In the genomic region with DNA sequence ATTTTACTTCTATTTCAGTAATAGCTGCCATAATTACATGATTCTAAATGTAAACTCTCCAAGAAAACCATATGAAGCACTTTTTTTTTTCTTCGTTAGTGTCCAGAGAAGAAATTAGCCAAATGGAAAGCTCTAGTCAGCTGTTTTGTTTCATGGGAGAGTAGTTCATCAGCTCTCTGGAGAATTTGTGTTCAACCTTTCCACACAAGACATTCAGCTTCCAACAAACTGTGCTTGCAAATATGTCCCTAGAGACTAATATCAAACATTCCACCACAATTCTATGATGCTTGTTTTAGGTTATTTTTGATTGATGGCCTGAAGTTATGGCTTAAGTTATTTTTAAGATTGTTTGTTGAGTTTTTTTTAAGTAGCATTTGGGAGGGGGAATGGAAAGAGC, we compare ENCODE assay signal across 29 cellular contexts. TPM values are rescaled to one million over a fixed set of nuclear protein-coding genes. Genes with fewer than 3 reads are reported as not detected.
"Had no signal": no experiment of that assay in that cellular context is flagged by ENCODE, and none has a peak within 500 bp of the region (broad histone marks: within the 10 kb centered on the region; RNA-seq: fewer than 3 reads in every experiment).

No MANE protein-coding gene starts in this region.

- H3K27ac ChIP-seq: epithelial cell of prostate, hepatocyte, prostate gland, right atrium auricular region, sigmoid colon, skin epidermis, spleen, vagina had no signal

- H3K36me3 ChIP-seq: gastrocnemius medialis, prostate gland, right atrium auricular region, sigmoid colon, spleen, vagina had no signal

- H3K9me3 ChIP-seq: gastrocnemius medialis, prostate gland, right atrium auricular region, sigmoid colon, spleen, vagina had no signal

- H3K27me3 ChIP-seq: dorsolateral prefrontal cortex, gastrocnemius medialis, hepatocyte, right atrium auricular region, sigmoid colon, vagina had no signal

- H3K4me2 ChIP-seq: hepatocyte had no signal

- H3K4me1 ChIP-seq: gastrocnemius medialis, prostate gland, right atrium auricular region, sigmoid colon, spleen, vagina had no signal

- H3K4me3 ChIP-seq: dorsolateral prefrontal cortex, gastrocnemius medialis, hepatocyte, prostate gland, right atrium auricular region, sigmoid colon, skin epidermis, spleen, vagina had no signal

- DNase-seq: cerebellar nuclear complex; dorsolateral prefrontal cortex; effector CD4-positive, alpha-beta T cell; foreskin fibroblast; gastrocnemius medialis; head of caudate nucleus; left colon; mesenchymal stem cell; midbrain; naive thymus-derived CD4-positive, alpha-beta T cell; nephron progenitor cell; nucleus accumbens; sigmoid colon; spleen; stimulated activated CD4-positive, alpha-beta T cell treated with anti-CD3 and anti-CD28 coated beads, Interleukin-15, amount 100 ng/mL, for 24 hours; stimulated activated CD4-positive, alpha-beta T cell treated with anti-CD3 and anti-CD28 coated beads, Interleukin-2, amount 100 ng/mL, for 48 hours; stimulated activated naive B cell treated with anti-CD40 and anti-IgM and Interleukin-4, amounts not matched to agents 10 μg/mL and 1 μg/mL and 100 μg/mL, for 72 hours; trophoblast cell had no signal

- ATAC-seq: esophagus mucosa; gastrocnemius medialis; left colon; naive thymus-derived CD4-positive, alpha-beta T cell; stimulated activated naive B cell treated with anti-CD40 and anti-IgM and Interleukin-4, amounts not matched to agents 10 μg/mL and 1 μg/mL and 100 μg/mL, for 72 hours had no signal

RNA-seq across cellular contexts. Expression of gene FHL5, which starts 19.5 kb away (rescaled TPM):
- total RNA-seq: glomerular endothelial cell; hepatocyte; kidney epithelial cell; lung microvascular endothelial cell; naive thymus-derived CD4-positive, alpha-beta T cell; osteocyte had no signal
